In the genomic region with DNA sequence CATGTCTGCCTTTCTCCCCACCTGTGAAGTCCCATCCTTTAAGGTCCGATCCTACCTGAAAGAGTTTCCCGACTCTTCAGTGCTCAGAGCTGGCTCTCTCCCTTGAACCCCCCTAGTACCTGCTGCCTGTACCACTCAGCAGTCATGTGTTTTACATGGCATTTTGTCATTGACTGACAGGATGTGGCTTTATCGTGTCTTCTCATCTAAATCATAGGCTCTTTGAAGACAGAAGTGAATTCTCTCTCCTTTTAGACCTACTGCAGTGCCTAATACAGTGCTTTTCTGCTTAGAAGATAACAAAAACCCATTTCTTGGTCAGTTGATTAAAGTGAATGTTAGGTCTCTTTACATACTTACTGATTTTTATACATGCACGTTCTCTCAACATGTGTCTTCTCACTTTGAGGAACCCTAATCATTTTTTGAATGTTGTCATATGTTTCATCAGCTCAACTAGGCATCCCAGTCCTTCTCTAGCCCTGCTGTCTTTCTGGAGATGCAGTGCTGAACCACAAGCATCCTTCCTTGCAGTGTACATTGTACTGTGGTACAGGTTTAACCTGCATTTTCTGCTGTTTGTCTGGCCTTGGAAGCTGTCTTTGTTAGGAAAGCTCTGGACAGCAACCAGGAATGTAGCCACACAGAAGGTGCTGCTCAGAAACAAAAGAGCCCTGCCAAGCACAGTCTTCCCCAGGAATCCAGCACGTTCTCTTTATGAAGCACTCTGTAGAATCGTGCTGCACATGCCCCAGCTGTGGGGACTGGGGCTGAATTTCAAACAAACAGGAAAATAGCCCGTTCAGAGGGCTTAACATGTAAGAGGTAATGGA, we compare ENCODE assay signal across 1 cellular context.
TF ChIP-seq lines count a peak whose summit lies in the region.

No MANE protein-coding gene starts in this region.

TF ChIP-seq in GM23338, 12 proteins besides CTCF, POLR2A, EP300 and RAD21 (continued from another document):
- TF ChIP-seq NANOG (IDR thresholded peaks at IDR 0.05; ENCODE audit: borderline replicate concordance) (no peak), STAT1 (IDR thresholded peaks at IDR 0.05; ENCODE audit: unreplicated experiment) (no peak), CREB1 (CRISPR knock-in tag; IDR thresholded peaks at IDR 0.05; ENCODE audit: low read depth) (no peak)
- TF ChIP-seq, protein P1, sequence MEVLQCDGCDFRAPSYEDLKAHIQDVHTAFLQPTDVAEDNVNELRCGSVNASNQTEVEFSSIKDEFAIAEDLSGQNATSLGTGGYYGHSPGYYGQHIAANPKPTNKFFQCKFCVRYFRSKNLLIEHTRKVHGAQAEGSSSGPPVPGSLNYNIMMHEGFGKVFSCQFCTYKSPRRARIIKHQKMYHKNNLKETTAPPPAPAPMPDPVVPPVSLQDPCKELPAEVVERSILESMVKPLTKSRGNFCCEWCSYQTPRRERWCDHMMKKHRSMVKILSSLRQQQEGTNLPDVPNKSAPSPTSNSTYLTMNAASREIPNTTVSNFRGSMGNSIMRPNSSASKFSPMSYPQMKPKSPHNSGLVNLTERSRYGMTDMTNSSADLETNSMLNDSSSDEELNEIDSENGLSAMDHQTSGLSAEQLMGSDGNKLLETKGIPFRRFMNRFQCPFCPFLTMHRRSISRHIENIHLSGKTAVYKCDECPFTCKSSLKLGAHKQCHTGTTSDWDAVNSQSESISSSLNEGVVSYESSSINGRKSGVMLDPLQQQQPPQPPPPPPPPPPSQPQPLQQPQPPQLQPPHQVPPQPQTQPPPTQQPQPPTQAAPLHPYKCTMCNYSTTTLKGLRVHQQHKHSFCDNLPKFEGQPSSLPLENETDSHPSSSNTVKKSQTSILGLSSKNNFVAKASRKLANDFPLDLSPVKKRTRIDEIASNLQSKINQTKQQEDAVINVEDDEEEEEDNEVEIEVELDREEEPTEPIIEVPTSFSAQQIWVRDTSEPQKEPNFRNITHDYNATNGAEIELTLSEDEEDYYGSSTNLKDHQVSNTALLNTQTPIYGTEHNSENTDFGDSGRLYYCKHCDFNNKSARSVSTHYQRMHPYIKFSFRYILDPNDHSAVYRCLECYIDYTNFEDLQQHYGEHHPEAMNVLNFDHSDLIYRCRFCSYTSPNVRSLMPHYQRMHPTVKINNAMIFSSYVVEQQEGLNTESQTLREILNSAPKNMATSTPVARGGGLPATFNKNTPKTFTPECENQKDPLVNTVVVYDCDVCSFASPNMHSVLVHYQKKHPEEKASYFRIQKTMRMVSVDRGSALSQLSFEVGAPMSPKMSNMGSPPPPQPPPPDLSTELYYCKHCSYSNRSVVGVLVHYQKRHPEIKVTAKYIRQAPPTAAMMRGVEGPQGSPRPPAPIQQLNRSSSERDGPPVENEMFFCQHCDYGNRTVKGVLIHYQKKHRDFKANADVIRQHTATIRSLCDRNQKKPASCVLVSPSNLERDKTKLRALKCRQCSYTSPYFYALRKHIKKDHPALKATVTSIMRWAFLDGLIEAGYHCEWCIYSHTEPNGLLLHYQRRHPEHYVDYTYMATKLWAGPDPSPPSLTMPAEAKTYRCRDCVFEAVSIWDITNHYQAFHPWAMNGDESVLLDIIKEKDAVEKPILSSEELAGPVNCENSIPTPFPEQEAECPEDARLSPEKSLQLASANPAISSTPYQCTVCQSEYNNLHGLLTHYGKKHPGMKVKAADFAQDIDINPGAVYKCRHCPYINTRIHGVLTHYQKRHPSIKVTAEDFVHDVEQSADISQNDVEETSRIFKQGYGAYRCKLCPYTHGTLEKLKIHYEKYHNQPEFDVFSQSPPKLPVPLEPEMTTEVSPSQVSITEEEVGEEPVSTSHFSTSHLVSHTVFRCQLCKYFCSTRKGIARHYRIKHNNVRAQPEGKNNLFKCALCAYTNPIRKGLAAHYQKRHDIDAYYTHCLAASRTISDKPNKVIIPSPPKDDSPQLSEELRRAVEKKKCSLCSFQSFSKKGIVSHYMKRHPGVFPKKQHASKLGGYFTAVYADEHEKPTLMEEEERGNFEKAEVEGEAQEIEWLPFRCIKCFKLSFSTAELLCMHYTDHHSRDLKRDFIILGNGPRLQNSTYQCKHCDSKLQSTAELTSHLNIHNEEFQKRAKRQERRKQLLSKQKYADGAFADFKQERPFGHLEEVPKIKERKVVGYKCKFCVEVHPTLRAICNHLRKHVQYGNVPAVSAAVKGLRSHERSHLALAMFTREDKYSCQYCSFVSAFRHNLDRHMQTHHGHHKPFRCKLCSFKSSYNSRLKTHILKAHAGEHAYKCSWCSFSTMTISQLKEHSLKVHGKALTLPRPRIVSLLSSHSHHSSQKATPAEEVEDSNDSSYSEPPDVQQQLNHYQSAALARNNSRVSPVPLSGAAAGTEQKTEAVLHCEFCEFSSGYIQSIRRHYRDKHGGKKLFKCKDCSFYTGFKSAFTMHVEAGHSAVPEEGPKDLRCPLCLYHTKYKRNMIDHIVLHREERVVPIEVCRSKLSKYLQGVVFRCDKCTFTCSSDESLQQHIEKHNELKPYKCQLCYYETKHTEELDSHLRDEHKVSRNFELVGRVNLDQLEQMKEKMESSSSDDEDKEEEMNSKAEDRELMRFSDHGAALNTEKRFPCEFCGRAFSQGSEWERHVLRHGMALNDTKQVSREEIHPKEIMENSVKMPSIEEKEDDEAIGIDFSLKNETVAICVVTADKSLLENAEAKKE (CRISPR knock-in tag; IDR thresholded peaks at IDR 0.05): no peak
TF ChIP-seq in GM23338: peak in this region for 0.
